Comparison of ENCODE assay signal across 8 cellular contexts in genomic region chr3:48157950-48158376, GRCh38. TPM values are rescaled to one million over a fixed set of nuclear protein-coding genes. Genes with fewer than 3 reads are reported as not detected.
DNase-seq lines count a peak whose midpoint lies in the region; ATAC-seq and TF ChIP-seq lines count a peak whose summit lies in the region.

No MANE protein-coding gene starts in this region.

- in situ Hi-C loops in IMR-90 (cut with MboI; ENCODE audit: low sequenced_read_pairs) = loop anchor here (10.0 kb wide), 1 partner anchor 293 kb away; no protein-coding TSS in a partner anchor

- dilution Hi-C loops in IMR-90 (cut with HindIII; ENCODE audit: low sequenced_read_pairs, unreplicated experiment) = no loop called here

- peaks cover 0 to 2% (median 0%) of the 10 kb centered on the region in 7 donors for H3K9me3 Mint-ChIP-seq in CD14-positive monocyte
- H3K9me3 Mint-ChIP-seq in activated B cell treated with CpG ODN at 0.5 μM for 24 hours = no peaks in the 10 kb centered on the region

- no peak overlapping the region for H2BK20ac ChIP-seq in IMR-90 (ENCODE audit: low read depth, low read length)

- H4K20me1 ChIP-seq in IMR-90 (ENCODE audit: insufficient read depth, low read length) = peaks cover 3% of the 10 kb centered on the region; the same call in 1 of the 2 replicates

- H3K9me3 ChIP-seq in IMR-90 (ENCODE audit: control insufficient read depth, insufficient read depth, low read length) (no peaks in the 10 kb centered on the region), lower lobe of right lung (no peaks in the 10 kb centered on the region)

- no peak overlapping the region for H3K14ac ChIP-seq in IMR-90 (replicated peaks; ENCODE audit: low read depth, low read length)

- no peak overlapping the region for H3K4me2 ChIP-seq in IMR-90 (ENCODE audit: low read depth, low read length)

- peak; percentile 70 for ATAC-seq in IMR-90 (ENCODE audit: low read depth)
- ATAC-seq in activated B cell treated with CpG ODN at 0.5 μM for 24 hours (ENCODE audit: low read depth) = peak; percentile 34
- ATAC-seq in lower lobe of right lung = peak; percentile 59 to 74
- ATAC-seq in GM18511 (IDR thresholded peaks at IDR 0.05; ENCODE audit: unreplicated experiment) = no peak

- DNase-seq in CD14-positive monocyte (ENCODE audit: low spot score) (no peak), IMR-90 (peak; percentile 70), activated B cell treated with CpG ODN at 0.5 μM for 24 hours (peak; percentile 26), dermis microvascular lymphatic vessel endothelial cell (ENCODE audit: low read depth in 2 of 2) (peak; percentile 43 to 77), lower lobe of right lung (peak; percentile 70), NCI-H345 (lab: John Stamatoyannopoulos, UW) (no peak)
- DNase-seq in stimulated activated CD8-positive, alpha-beta memory T cell treated with anti-CD3 and anti-CD28 coated beads, Interleukin-15, amount 100 ng/mL, for 24 hours (ENCODE audit: low read depth) = peak; percentile 14

- 0 out of 2 replicates have a peak, but pooled peaks cover 3% of the 10 kb centered on the region for H3K9me1 ChIP-seq in IMR-90 (ENCODE audit: insufficient read depth, low read length)

- H4K8ac ChIP-seq in IMR-90 (ENCODE audit: low read depth in 2 of 2, low read length in 2 of 2) = no peak overlapping the region

- H4K91ac ChIP-seq in IMR-90 (ENCODE audit: insufficient read depth, low read depth, low read length) = no peak overlapping the region

- no peak overlapping the region for H3K56ac ChIP-seq in IMR-90 (ENCODE audit: extremely low read depth, insufficient read depth, low read length)

- no CpG with 5 or more reads among the region's 5 CpGs for WGBS in IMR-90 (ENCODE audit: extremely low coverage in 2 of 2, insufficient read length in 1 of 2), 2 experiments

- H2AK9ac ChIP-seq in IMR-90 (replicated peaks; ENCODE audit: low read depth, low read length, poor library complexity) = peak overlapping the region; percentile 18

- H3K36me3 ChIP-seq in IMR-90 (ENCODE audit: control insufficient read depth, insufficient read depth, low read length) (peaks cover 14% of the 10 kb centered on the region), lower lobe of right lung (no peaks in the 10 kb centered on the region)

- TF ChIP-seq POLR2A in IMR-90 (IDR thresholded peaks at IDR 0.05; ENCODE audit: low read depth, low read length) = no peak

- peaks cover 0 to 11% of the 10 kb centered on the region in 2 experiments; a peak in 1 of 4 replicates for H3K79me1 ChIP-seq in IMR-90 (ENCODE audit: low read depth in 1 of 2, low read length in 2 of 2)

- TF ChIP-seq RAD21 in IMR-90 (IDR thresholded peaks at IDR 0.05; ENCODE audit: low read length) = peak; percentile 78

- no peak overlapping the region for H3K23ac ChIP-seq in IMR-90 (ENCODE audit: low read depth, low read length)

- no peaks in the 10 kb centered on the region for H3K27me3 Mint-ChIP-seq in CD14-positive monocyte (ENCODE audit: low read depth in 3 of 3)
- H3K27me3 Mint-ChIP-seq in activated B cell treated with CpG ODN at 0.5 μM for 24 hours = no peaks in the 10 kb centered on the region

- H3K4ac ChIP-seq in IMR-90 (ENCODE audit: low read depth, low read length) = no peak overlapping the region

- H3K9ac ChIP-seq in IMR-90 (ENCODE audit: low read depth, low read length) = no peak overlapping the region

- H2BK120ac ChIP-seq in IMR-90 (ENCODE audit: low read depth, low read length) = no peak overlapping the region

- H3K4me1 ChIP-seq in IMR-90 (ENCODE audit: control insufficient read depth, insufficient read depth, low read length) = peaks cover 4% of the 10 kb centered on the region
- no peaks in the 10 kb centered on the region for H3K4me1 ChIP-seq in lower lobe of right lung

- H2BK5ac ChIP-seq in IMR-90 (ENCODE audit: low read depth, low read length, poor library complexity, severe bottlenecking) = no peak overlapping the region

- no peak overlapping the region for H2AK5ac ChIP-seq in IMR-90 (ENCODE audit: low read depth, low read length)

- H3K4me3 Mint-ChIP-seq in CD14-positive monocyte = no peak overlapping the region
- no peak overlapping the region for H3K4me3 Mint-ChIP-seq in activated B cell treated with CpG ODN at 0.5 μM for 24 hours

- H3K36me3 Mint-ChIP-seq in CD14-positive monocyte (peaks cover 32 to 54% of the 10 kb centered on the region in 2 donors), activated B cell treated with CpG ODN at 0.5 μM for 24 hours (ENCODE audit: low read depth) (no peaks in the 10 kb centered on the region)

- intact Hi-C loops in CD14-positive monocyte (cut with micrococcal nuclease) = no loop called here
- intact Hi-C loops in IMR-90 (cut with micrococcal nuclease) = loop anchor here (1.0 to 10.0 kb wide), 4 partner anchors 283 to 633 kb away; no protein-coding TSS in a partner anchor
- intact Hi-C loops in activated B cell treated with CpG ODN at 0.5 μM for 24 hours (cut with micrococcal nuclease) = no loop called here
- intact Hi-C loops in lower lobe of right lung (cut with DNase I) = no loop called here

- peak overlapping the region; percentile 28 for H2AFZ ChIP-seq in IMR-90 (replicated peaks; ENCODE audit: low read length, poor library complexity)

- H3K4me3 ChIP-seq in IMR-90 (ENCODE audit: insufficient read depth, low read depth, low read length) (no peak overlapping the region), lower lobe of right lung (no peak overlapping the region)

- peak; percentile 75 for TF ChIP-seq CTCF in CD14-positive monocyte (IDR thresholded peaks at IDR 0.05)
- TF ChIP-seq CTCF in IMR-90 (conservative IDR thresholded peaks at IDR 0.05; ENCODE audit: low read depth, low read length) = peak; percentile 81
- no peak for TF ChIP-seq CTCF in activated B cell treated with CpG ODN at 0.5 μM for 24 hours (IDR thresholded peaks at IDR 0.05)
- peak; percentile 73 for TF ChIP-seq CTCF in lower lobe of right lung (IDR thresholded peaks at IDR 0.05)

- H4K5ac ChIP-seq in IMR-90 (ENCODE audit: low read depth, low read length) = no peak overlapping the region

- CTCF ChIA-PET in IMR-90 (lab: Yijun Ruan, JAX) (interaction anchor here (0.6 to 1.6 kb wide), 12 partner anchors 8 to 502 kb away, joined by 3 to 11 read pairs (median 4); no protein-coding TSS in a partner anchor), activated B cell treated with CpG ODN at 0.5 μM for 24 hours (lab: Charles Lee) (interaction anchor here (0.6 to 1.8 kb wide), 5 partner anchors 168 to 338 kb away, joined by 3 to 6 read pairs (median 3); no protein-coding TSS in a partner anchor)

- H3K27me3 ChIP-seq in IMR-90 (ENCODE audit: control insufficient read depth, insufficient read depth, low read length) = no peaks in the 10 kb centered on the region
- no peaks in the 10 kb centered on the region for H3K27me3 ChIP-seq in lower lobe of right lung (ENCODE audit: low read depth)

- POLR2A ChIA-PET in IMR-90 (lab: Charles Lee; ENCODE audit: unreplicated experiment) (no interaction called here), activated B cell treated with CpG ODN at 0.5 μM for 24 hours (lab: Charles Lee) (interaction anchor here (0.6 kb wide), 2 partner anchors 32 to 96 kb away, joined by 4 to 5 read pairs; no protein-coding TSS in a partner anchor)

- no peak overlapping the region for H2BK15ac ChIP-seq in IMR-90 (ENCODE audit: low read depth, low read length)

- H3K27ac ChIP-seq in IMR-90 (ENCODE audit: insufficient read depth, low read length) (no peak overlapping the region), lower lobe of right lung (no peak overlapping the region)

- peak overlapping the region in 2 of 7 donors; percentile 55 to 63 for H3K27ac Mint-ChIP-seq in CD14-positive monocyte
- H3K27ac Mint-ChIP-seq in activated B cell treated with CpG ODN at 0.5 μM for 24 hours = no peak overlapping the region

- no peak overlapping the region for H3K18ac ChIP-seq in IMR-90 (ENCODE audit: low read depth, low read length)

- peaks cover 2% of the 10 kb centered on the region for H3K4me1 Mint-ChIP-seq in CD14-positive monocyte
- H3K4me1 Mint-ChIP-seq in activated B cell treated with CpG ODN at 0.5 μM for 24 hours = no peaks in the 10 kb centered on the region

- no TSS peak for BruUV-seq in IMR-90 (replicated peaks; lab: Mats Ljungman, UMichigan)

TF ChIP-seq in IMR-90, 13 proteins besides CTCF, POLR2A, EP300 and RAD21:
- TF ChIP-seq FOS (IDR thresholded peaks at IDR 0.05; ENCODE audit: low read depth, low read length) (no peak), USF2 (IDR thresholded peaks at IDR 0.05; ENCODE audit: low read depth, low read length) (no peak), MXI1 (IDR thresholded peaks at IDR 0.05; ENCODE audit: borderline replicate concordance, low read depth, low read length) (no peak), SMC3 (IDR thresholded peaks at IDR 0.05; ENCODE audit: low read depth, low read length) (peak; percentile 70), CEBPB (IDR thresholded peaks at IDR 0.05; ENCODE audit: low read depth, low read length) (no peak), CHD1 (IDR thresholded peaks at IDR 0.05; ENCODE audit: low read depth, low read length) (no peak), RCOR1 (IDR thresholded peaks at IDR 0.05; ENCODE audit: insufficient replicate concordance, low read length) (no peak)

RNA-seq across cellular contexts. Expression of gene CDC25A, which starts 30.3 kb away (rescaled TPM):
- polyA plus RNA-seq in CD14-positive monocyte = under 1 TPM in 1 of 2 donors, not detected in 1; 0.39 TPM
- 9.7 and 10.6 TPM in 2 replicates for total RNA-seq in IMR-90 (2012; rRNA removed)
- polyA plus RNA-seq in IMR-90 (2012; rRNA removed) = 4.2 and 4.7 TPM in 2 replicates
- 1.9 and 3.2 TPM in 2 replicates for polyA plus RNA-seq in IMR-90 (2012; cell fraction: cytosol; rRNA removed)
- 2.5 and 4.3 TPM in 2 replicates for polyA plus RNA-seq in IMR-90 (2012; cell fraction: nucleus; rRNA removed; ENCODE audit: low replicate concordance)
- total RNA-seq in activated B cell treated with CpG ODN at 0.5 μM for 24 hours = 1.7 and 1.8 TPM in 2 replicates
- 8.6 and 9.1 TPM in 2 replicates for total RNA-seq in dermis microvascular lymphatic vessel endothelial cell
- total RNA-seq in lower lobe of right lung = 0.83 TPM

Comparison
In these comparisons a context has a peak if more than half of its experiments do, and no peak if none do; other contexts are left out.
1. DNase-seq: peak in IMR-90 (single experiment), activated B cell treated with CpG ODN at 0.5 μM for 24 hours (single experiment), dermis microvascular lymphatic vessel endothelial cell (2 of 2), lower lobe of right lung (single experiment) and stimulated activated CD8-positive, alpha-beta memory T cell treated with anti-CD3 and anti-CD28 coated beads, Interleukin-15, amount 100 ng/mL, for 24 hours (single experiment); none in CD14-positive monocyte (single experiment) and NCI-H345 (single experiment).